1 cellular context compared by ENCODE assay signal in genomic region chr1:54227091-54227602, GRCh38.
A peak's percentile ranks its signal among the peaks of the same experiment; 100 is the strongest.
TF ChIP-seq lines count a peak whose summit lies in the region.

No MANE protein-coding gene starts in this region.

TF ChIP-seq in HEK293, 187 proteins besides CTCF, POLR2A, EP300 and RAD21 (continued from another document):
- 0 out of 2 replicates have a peak, but pooled peaks have one; percentile 26 for TF ChIP-seq ZNF335 (tag by site-specific recombination; conservative IDR thresholded peaks at IDR 0.05)
- TF ChIP-seq ELK4 (IDR thresholded peaks at IDR 0.05; ENCODE audit: borderline replicate concordance, low read depth, low read length), result no peak
- no peak for TF ChIP-seq ZNF677 (tag by site-specific recombination; IDR thresholded peaks at IDR 0.05)
- TF ChIP-seq SALL2 (tag by site-specific recombination; IDR thresholded peaks at IDR 0.05; ENCODE audit: borderline replicate concordance), result no peak
- TF ChIP-seq BCL6B (tag by site-specific recombination; IDR thresholded peaks at IDR 0.05), result no peak
- TF ChIP-seq ZNF621 (tag by site-specific recombination; IDR thresholded peaks at IDR 0.05), result no peak
- TF ChIP-seq ZBTB26 (tag by site-specific recombination; optimal IDR thresholded peaks at IDR 0.05), result no peak
- TF ChIP-seq ZNF660 (tag by site-specific recombination; IDR thresholded peaks at IDR 0.05), result peak; percentile 43; the same call in 1 of the 2 replicates
- TF ChIP-seq ZNF394 (tag by site-specific recombination; IDR thresholded peaks at IDR 0.05; ENCODE audit: borderline replicate concordance), result peak; percentile 45; the same call in 1 of the 2 replicates
- TF ChIP-seq ZBTB10 (tag by site-specific recombination; IDR thresholded peaks at IDR 0.05), result no peak
- TF ChIP-seq KLF1 (tag by site-specific recombination; IDR thresholded peaks at IDR 0.05), result peak; percentile 24; the same call in 1 of the 2 replicates
- TF ChIP-seq ZNF366 (tag by site-specific recombination; conservative IDR thresholded peaks at IDR 0.05), result peak; percentile 37; the same call in 1 of the 2 replicates
- TF ChIP-seq ZNF433 (tag by site-specific recombination; IDR thresholded peaks at IDR 0.05; ENCODE audit: low read depth), result no peak
- no peak for TF ChIP-seq EGR2 (tag by site-specific recombination; IDR thresholded peaks at IDR 0.05; ENCODE audit: low read depth)
- TF ChIP-seq ZNF133 (tag by site-specific recombination; IDR thresholded peaks at IDR 0.05), result no peak
- no peak for TF ChIP-seq ZNF239 (tag by site-specific recombination; IDR thresholded peaks at IDR 0.05)
- no peak for TF ChIP-seq ZNF837 (tag by site-specific recombination; IDR thresholded peaks at IDR 0.05)
- TF ChIP-seq ZNF221 (tag by site-specific recombination; IDR thresholded peaks at IDR 0.05; ENCODE audit: borderline replicate concordance), result no peak
- no peak for TF ChIP-seq ZBTB1 (tag by site-specific recombination; IDR thresholded peaks at IDR 0.05)
- TF ChIP-seq ZNF610 (tag by site-specific recombination; IDR thresholded peaks at IDR 0.05; ENCODE audit: borderline replicate concordance), result no peak
- peak; percentile 55; the same call in 1 of the 2 replicates for TF ChIP-seq GLIS2 (tag by site-specific recombination; IDR thresholded peaks at IDR 0.05)
- TF ChIP-seq ZNF214 (tag by site-specific recombination; IDR thresholded peaks at IDR 0.05; ENCODE audit: borderline replicate concordance), result no peak
- TF ChIP-seq GFI1B (tag by site-specific recombination; IDR thresholded peaks at IDR 0.05), result no peak
- no peak for TF ChIP-seq PRDM1 (tag by site-specific recombination; IDR thresholded peaks at IDR 0.05)
- no peak for TF ChIP-seq ZBTB8A (tag by site-specific recombination; IDR thresholded peaks at IDR 0.05)
- TF ChIP-seq PBX3 (CRISPR knock-in tag; IDR thresholded peaks at IDR 0.05), result no peak
